Comparison of ENCODE assay signal across 14 cellular contexts in genomic region chr6:47336334-47336733, GRCh38. TPM values are rescaled to one million over a fixed set of nuclear protein-coding genes. Genes with fewer than 3 reads are reported as not detected.
A peak's percentile ranks its signal among the peaks of the same experiment; 100 is the strongest.
DNase-seq lines count a peak whose midpoint lies in the region; ATAC-seq and TF ChIP-seq lines count a peak whose summit lies in the region.
"Had no signal": no experiment of that assay in that cellular context is flagged by ENCODE, and none has a peak within 500 bp of the region (broad histone marks: within the 10 kb centered on the region; RNA-seq: fewer than 3 reads in every experiment).

No MANE protein-coding gene starts in this region.

- no peak overlapping the region for H2BK120ac ChIP-seq in IMR-90 (ENCODE audit: low read depth, low read length)

- H3K36me3 Mint-ChIP-seq in stimulated activated effector memory CD8-positive, alpha-beta T cell treated with anti-CD3 and anti-CD28 coated beads, Interleukin-12 subunit alpha, Interleukin-12 subunit beta, amount 100 ng/mL, for 72 hours = no peaks in the 10 kb centered on the region
- H3K36me3 Mint-ChIP-seq: CD4-positive, CD25-positive, alpha-beta regulatory T cell had no signal

- H3K9me1 ChIP-seq in IMR-90 (ENCODE audit: insufficient read depth, low read length) = no peaks in the 10 kb centered on the region

- no peak for TF ChIP-seq POLR2A in IMR-90 (IDR thresholded peaks at IDR 0.05; ENCODE audit: low read depth, low read length)

- no peak overlapping the region for H3K27ac Mint-ChIP-seq in stimulated activated effector memory CD8-positive, alpha-beta T cell treated with anti-CD3 and anti-CD28 coated beads, Interleukin-12 subunit alpha, Interleukin-12 subunit beta, amount 100 ng/mL, for 72 hours
- H3K27ac Mint-ChIP-seq: CD4-positive, CD25-positive, alpha-beta regulatory T cell had no signal

- TF ChIP-seq CTCF in IMR-90 (conservative IDR thresholded peaks at IDR 0.05; ENCODE audit: low read depth, low read length) (no peak), parathyroid adenoma (IDR thresholded peaks at IDR 0.05) (no peak)

- no peaks in the 10 kb centered on the region for H3K27me3 ChIP-seq in BLaER1 treated with 17β-estradiol and CSF1 and Interleukin-3, amounts not matched to agents 10 nM and 100 nM
- peaks cover 2% of the 10 kb centered on the region for H3K27me3 ChIP-seq in IMR-90 (ENCODE audit: control insufficient read depth, insufficient read depth, low read length)
- H3K27me3 ChIP-seq in parathyroid adenoma (ENCODE audit: control insufficient read depth, insufficient read depth, low read length) = no peaks in the 10 kb centered on the region
- no peaks in the 10 kb centered on the region for H3K27me3 ChIP-seq in MG63
- H3K27me3 ChIP-seq: BLaER1 had no signal

- intact Hi-C loops in IMR-90 (cut with micrococcal nuclease) = no loop called here

- H2AFZ ChIP-seq in IMR-90 (replicated peaks; ENCODE audit: low read length, poor library complexity) = no peak overlapping the region
- H2AFZ ChIP-seq in parathyroid adenoma = peak overlapping the region; percentile 20
- H2AFZ ChIP-seq: GM23248 had no signal

- no peak overlapping the region for H4K8ac ChIP-seq in IMR-90 (ENCODE audit: low read depth in 2 of 2, low read length in 2 of 2)

- no peaks in the 10 kb centered on the region for H3K4me1 Mint-ChIP-seq in stimulated activated effector memory CD8-positive, alpha-beta T cell treated with anti-CD3 and anti-CD28 coated beads, Interleukin-12 subunit alpha, Interleukin-12 subunit beta, amount 100 ng/mL, for 72 hours
- H3K4me1 Mint-ChIP-seq: CD4-positive, CD25-positive, alpha-beta regulatory T cell had no signal

- no peak overlapping the region for H4K5ac ChIP-seq in IMR-90 (ENCODE audit: low read depth, low read length)

- H3K79me2 ChIP-seq in parathyroid adenoma = no peaks in the 10 kb centered on the region

- H3K36me3 ChIP-seq in BLaER1 treated with 17β-estradiol and CSF1 and Interleukin-3, amounts not matched to agents 10 nM and 100 nM = no peaks in the 10 kb centered on the region
- H3K36me3 ChIP-seq in IMR-90 (ENCODE audit: control insufficient read depth, insufficient read depth, low read length) = no peaks in the 10 kb centered on the region
- no peaks in the 10 kb centered on the region for H3K36me3 ChIP-seq in parathyroid adenoma (ENCODE audit: control insufficient read depth, insufficient read depth, low read length)
- no peaks in the 10 kb centered on the region for H3K36me3 ChIP-seq in MG63
- H3K36me3 ChIP-seq: BLaER1 had no signal

- dilution Hi-C loops in IMR-90 (cut with HindIII; ENCODE audit: low sequenced_read_pairs, unreplicated experiment) = no loop called here

- H2BK15ac ChIP-seq in IMR-90 (ENCODE audit: low read depth, low read length) = no peak overlapping the region

- POLR2A ChIA-PET in IMR-90 (lab: Charles Lee; ENCODE audit: unreplicated experiment) = no interaction called here

- H3K56ac ChIP-seq in IMR-90 (ENCODE audit: extremely low read depth, insufficient read depth, low read length) = no peak overlapping the region

- no TSS peak for BruUV-seq in IMR-90 (replicated peaks; lab: Mats Ljungman, UMichigan)

- no peak overlapping the region for H3K23ac ChIP-seq in IMR-90 (ENCODE audit: low read depth, low read length)

- in situ Hi-C loops in IMR-90 (cut with MboI; ENCODE audit: low sequenced_read_pairs) = no loop called here

- no peak overlapping the region for H3K18ac ChIP-seq in IMR-90 (ENCODE audit: low read depth, low read length)

- CTCF ChIA-PET in IMR-90 (lab: Yijun Ruan, JAX) = no interaction called here

- no peaks in the 10 kb centered on the region for H3K79me1 ChIP-seq in IMR-90 (ENCODE audit: low read depth in 1 of 2, low read length in 2 of 2)

- no peak overlapping the region for H3K9ac ChIP-seq in BLaER1 treated with 17β-estradiol and CSF1 and Interleukin-3, amounts not matched to agents 10 nM and 100 nM
- H3K9ac ChIP-seq in IMR-90 (ENCODE audit: low read depth, low read length) (no peak overlapping the region), parathyroid adenoma (no peak overlapping the region)
- H3K9ac ChIP-seq: BLaER1, GM23248 had no signal

- H4K91ac ChIP-seq in IMR-90 (ENCODE audit: insufficient read depth, low read depth, low read length) = no peak overlapping the region

- H2BK20ac ChIP-seq in IMR-90 (ENCODE audit: low read depth, low read length) = no peak overlapping the region

- H4K20me1 ChIP-seq in BLaER1 treated with 17β-estradiol and CSF1 and Interleukin-3, amounts not matched to agents 10 nM and 100 nM = no peaks in the 10 kb centered on the region
- no peaks in the 10 kb centered on the region for H4K20me1 ChIP-seq in IMR-90 (ENCODE audit: insufficient read depth, low read length)
- H4K20me1 ChIP-seq: BLaER1 had no signal

- no peak overlapping the region for H2BK5ac ChIP-seq in IMR-90 (ENCODE audit: low read depth, low read length, poor library complexity, severe bottlenecking)

- ATAC-seq in IMR-90 (ENCODE audit: low read depth) (no peak), SK-N-SH treated with all-trans-retinoic acid at 6 μM for 48 hours (no peak)
- no peak for ATAC-seq in stimulated activated effector memory CD8-positive, alpha-beta T cell treated with anti-CD3 and anti-CD28 coated beads, Interleukin-12 subunit alpha, Interleukin-12 subunit beta, amount 100 ng/mL, for 72 hours

- peak overlapping the region in 8 of 11 experiments; percentile 24 to 77 (median 44); a peak in 12 of 22 replicates for H3K4me2 ChIP-seq in BLaER1 treated with 17β-estradiol and CSF1 and Interleukin-3, amounts not matched to agents 10 nM and 100 nM
- H3K4me2 ChIP-seq in IMR-90 (ENCODE audit: low read depth, low read length) = no peak overlapping the region
- no peak overlapping the region for H3K4me2 ChIP-seq in parathyroid adenoma (ENCODE audit: low read length)

- H3K4me1 ChIP-seq in BLaER1 treated with 17β-estradiol and CSF1 and Interleukin-3, amounts not matched to agents 10 nM and 100 nM = peaks cover 8 to 24% (median 15%) of the 10 kb centered on the region in 10 experiments; a peak in 19 of 20 replicates
- H3K4me1 ChIP-seq in IMR-90 (ENCODE audit: control insufficient read depth, insufficient read depth, low read length) (no peaks in the 10 kb centered on the region), parathyroid adenoma (no peaks in the 10 kb centered on the region)
- H3K4me1 ChIP-seq: Caco-2 had no signal

- H3K14ac ChIP-seq in IMR-90 (replicated peaks; ENCODE audit: low read depth, low read length) = no peak overlapping the region

- DNase-seq in IMR-90 (no peak), MG63 (no peak), NCI-H187 (lab: John Stamatoyannopoulos, UW) (no peak)
- DNase-seq in stimulated activated effector memory CD8-positive, alpha-beta T cell treated with anti-CD3 and anti-CD28 coated beads, Interleukin-12 subunit alpha, Interleukin-12 subunit beta, amount 100 ng/mL, for 72 hours (ENCODE audit: low spot score in 2 of 2) = no peak
- DNase-seq: AML-193; Caco-2; CD4-positive, CD25-positive, alpha-beta regulatory T cell; GM23248; HCEC 1CT; KBM-7 had no signal

- no peak for TF ChIP-seq RAD21 in IMR-90 (IDR thresholded peaks at IDR 0.05; ENCODE audit: low read length)

- H3K4me3 Mint-ChIP-seq in stimulated activated effector memory CD8-positive, alpha-beta T cell treated with anti-CD3 and anti-CD28 coated beads, Interleukin-12 subunit alpha, Interleukin-12 subunit beta, amount 100 ng/mL, for 72 hours = no peak overlapping the region
- H3K4me3 Mint-ChIP-seq: CD4-positive, CD25-positive, alpha-beta regulatory T cell had no signal

- H2AK5ac ChIP-seq in IMR-90 (ENCODE audit: low read depth, low read length) = no peak overlapping the region

- no peaks in the 10 kb centered on the region for H3K9me3 Mint-ChIP-seq in stimulated activated effector memory CD8-positive, alpha-beta T cell treated with anti-CD3 and anti-CD28 coated beads, Interleukin-12 subunit alpha, Interleukin-12 subunit beta, amount 100 ng/mL, for 72 hours

- H3K27ac ChIP-seq in BLaER1 treated with 17β-estradiol and CSF1 and Interleukin-3, amounts not matched to agents 10 nM and 100 nM = peak overlapping the region in 10 of 11 experiments; percentile 46 to 75 (median 66); a peak in 19 of 22 replicates
- H3K27ac ChIP-seq in IMR-90 (ENCODE audit: insufficient read depth, low read length) (no peak overlapping the region), parathyroid adenoma (no peak overlapping the region)
- H3K27ac ChIP-seq: GM23248 had no signal

- H3K4ac ChIP-seq in IMR-90 (ENCODE audit: low read depth, low read length) = no peak overlapping the region

- H3K9me3 ChIP-seq in BLaER1 treated with 17β-estradiol and CSF1 and Interleukin-3, amounts not matched to agents 10 nM and 100 nM (replicated peaks in 1 of 11) = peaks cover 0 to 8% (median 0%) of the 10 kb centered on the region in 11 experiments; a peak in 2 of 22 replicates
- H3K9me3 ChIP-seq in IMR-90 (ENCODE audit: control insufficient read depth, insufficient read depth, low read length) (no peaks in the 10 kb centered on the region), parathyroid adenoma (ENCODE audit: control insufficient read depth, low read length) (no peaks in the 10 kb centered on the region), MG63 (no peaks in the 10 kb centered on the region)
- H3K9me3 ChIP-seq: BLaER1, Caco-2 had no signal

- H3K4me3 ChIP-seq in BLaER1 treated with 17β-estradiol and CSF1 and Interleukin-3, amounts not matched to agents 10 nM and 100 nM = no peak overlapping the region
- H3K4me3 ChIP-seq in IMR-90 (ENCODE audit: insufficient read depth, low read depth, low read length) = no peak overlapping the region
- no peak overlapping the region for H3K4me3 ChIP-seq in parathyroid adenoma (ENCODE audit: low read depth, low read length)
- H3K4me3 ChIP-seq in MG63 = no peak overlapping the region
- H3K4me3 ChIP-seq: BLaER1, GM23248 had no signal

- no peak overlapping the region for H2AK9ac ChIP-seq in IMR-90 (replicated peaks; ENCODE audit: low read depth, low read length, poor library complexity)

TF ChIP-seq in IMR-90, 13 proteins besides CTCF, POLR2A, EP300 and RAD21:
- TF ChIP-seq MAFK (IDR thresholded peaks at IDR 0.05; ENCODE audit: low read depth, low read length) (peak; percentile 61), BHLHE40 (IDR thresholded peaks at IDR 0.05; ENCODE audit: low read depth, low read length) (no peak)

TF ChIP-seq in SK-N-SH treated with all-trans-retinoic acid at 6 μM for 48 hours, 23 proteins besides CTCF, POLR2A, EP300 and RAD21 (continues in another document):
- TF ChIP-seq ZNF70 (CRISPR knock-in tag; IDR thresholded peaks at IDR 0.05) = no peak
- TF ChIP-seq SNAI2 (CRISPR knock-in tag; IDR thresholded peaks at IDR 0.05) = no peak

RNA-seq across cellular contexts. Expression of gene TNFRSF21, which starts 26.6 kb away (rescaled TPM):
- 2.5 and 2.9 TPM in 2 replicates for total RNA-seq in IMR-90 (2012; rRNA removed)
- polyA plus RNA-seq in IMR-90 (2012; rRNA removed) = 6.1 and 6.9 TPM in 2 replicates
- polyA plus RNA-seq in IMR-90 (2012; cell fraction: cytosol; rRNA removed) = 6.0 and 6.7 TPM in 2 replicates
- polyA plus RNA-seq in IMR-90 (2012; cell fraction: nucleus; rRNA removed; ENCODE audit: low replicate concordance) = 1.9 and 2.4 TPM in 2 replicates
- total RNA-seq in MG63 (2014; rRNA removed; shearing (Covaris generic); ENCODE audit: low replicate concordance) = 0.32 and 0.76 TPM in 2 replicates
- polyA plus RNA-seq: CD4-positive, CD25-positive, alpha-beta regulatory T cell had no signal

Comparison
In these comparisons a context has a peak if more than half of its experiments do, and no peak if none do; other contexts are left out.
1. H3K27ac ChIP-seq: peak in BLaER1 treated with 17β-estradiol and CSF1 and Interleukin-3, amounts not matched to agents 10 nM and 100 nM (10 of 11); none in IMR-90 (single experiment) and parathyroid adenoma (single experiment).
2. H3K4me2 ChIP-seq: peak in BLaER1 treated with 17β-estradiol and CSF1 and Interleukin-3, amounts not matched to agents 10 nM and 100 nM (8 of 11); none in IMR-90 (single experiment) and parathyroid adenoma (single experiment).